ENCODE assay signal across 8 cellular contexts in the genomic region with DNA sequence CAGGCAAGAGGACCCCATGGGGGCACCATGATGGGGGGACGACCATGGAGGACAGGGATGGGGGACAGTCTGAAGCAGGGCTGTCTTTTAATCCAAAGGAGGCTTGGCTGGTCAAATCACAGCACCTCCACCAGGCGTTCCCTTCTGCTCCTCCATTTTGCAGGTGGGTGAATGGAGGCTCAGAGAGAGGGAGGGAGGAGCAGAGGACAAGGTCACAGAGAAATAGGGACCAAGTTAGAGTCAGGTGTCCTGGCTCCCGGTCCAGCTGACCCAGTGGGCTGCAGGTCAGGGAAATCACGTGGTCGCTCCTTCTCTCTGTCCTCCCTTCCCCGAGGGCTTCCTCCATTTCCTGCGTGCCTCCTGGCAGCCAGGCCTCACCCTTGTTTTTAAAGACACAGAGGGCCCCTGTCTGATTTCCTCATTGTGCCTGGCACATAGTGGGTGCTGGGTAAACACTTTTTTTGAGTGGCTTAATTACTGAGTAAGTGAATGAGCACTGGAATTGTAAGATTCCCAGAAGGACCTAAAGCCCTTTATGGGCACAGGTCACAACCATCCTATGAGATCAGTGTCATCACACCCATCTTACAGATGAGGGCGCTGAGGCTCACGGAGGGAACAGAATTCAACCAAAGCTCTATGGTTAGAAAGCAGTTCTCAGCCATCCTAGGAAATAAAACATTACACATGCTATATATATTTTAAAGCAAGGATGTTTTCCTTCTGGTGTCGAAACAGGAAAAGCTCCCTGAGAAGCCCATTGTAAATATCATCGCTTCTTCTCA.
DNase-seq lines count a peak whose midpoint lies in the region; ATAC-seq and TF ChIP-seq lines count a peak whose summit lies in the region.

No MANE protein-coding gene starts in this region.

- H3K9ac ChIP-seq in GM23248 (no peak overlapping the region), iPS-15b (ENCODE audit: low read depth, low read length) (no peak overlapping the region)

- in situ Hi-C loops in GM23248 (cut with MboI): loop anchor here (10.0 to 25.0 kb wide), 2 partner anchors 205 to 408 kb away; no protein-coding TSS in a partner anchor

- no peaks in the 10 kb centered on the region for H3K9me2 ChIP-seq in GM23248 (ENCODE audit: insufficient read depth)

- peak; percentile 46; the same call in 1 of the 2 replicates for TF ChIP-seq CTCF in 22Rv1 (IDR thresholded peaks at IDR 0.05)

- H3F3A ChIP-seq in GM23248 (ENCODE audit: insufficient read depth): no peaks in the 10 kb centered on the region

- H3K9me3 ChIP-seq in GM23248 (ENCODE audit: low read depth) (no peaks in the 10 kb centered on the region), iPS-15b (ENCODE audit: control insufficient read depth, insufficient read depth, low read length) (no peaks in the 10 kb centered on the region)

- H3K27ac ChIP-seq in 22Rv1 (no peak overlapping the region), GM23248 (no peak overlapping the region)

- ATAC-seq in GM18519 (IDR thresholded peaks at IDR 0.05; ENCODE audit: low FRiP score, unreplicated experiment): no peak

- DNase-seq in GM23248 (peak; percentile 35), SW480 (ENCODE audit: low spot score) (peak; percentile 26), NCI-H526 (lab: John Stamatoyannopoulos, UW) (no peak), SKM-1 (lab: John Stamatoyannopoulos, UW; ENCODE audit: unreplicated experiment) (no peak), DMS153 (lab: John Stamatoyannopoulos, UW) (no peak)

- no peak overlapping the region for H3K4me3 ChIP-seq in GM23248
- H3K4me3 ChIP-seq in iPS-15b (ENCODE audit: low read depth, low read length): peak overlapping the region; percentile 9

- H3K4me1 ChIP-seq in GM23248 (ENCODE audit: insufficient read depth) (no peaks in the 10 kb centered on the region), iPS-15b (ENCODE audit: control insufficient read depth, insufficient read depth, low read length) (peaks cover 2% of the 10 kb centered on the region)

- H4K20me1 ChIP-seq in GM23248 (ENCODE audit: insufficient read depth): no peaks in the 10 kb centered on the region

- peak overlapping the region; percentile 21; the same call in 1 of the 2 replicates for H2AFZ ChIP-seq in GM23248

- no peaks in the 10 kb centered on the region for H3K79me2 ChIP-seq in GM23248 (ENCODE audit: insufficient read depth)

- peaks cover 63% of the 10 kb centered on the region for H3K27me3 ChIP-seq in GM23248 (replicated peaks; ENCODE audit: insufficient read depth)
- H3K27me3 ChIP-seq in iPS-15b (ENCODE audit: control insufficient read depth, insufficient read depth, low read length): peaks cover 62% of the 10 kb centered on the region

- 62 to 67% methylated on average over 11 of the region's 11 CpGs for WGBS in GM23248 (ENCODE audit: low coverage in 1 of 2, low lambda C conversion rate in 2 of 2, missing lambda C conversion rate in 2 of 2), 2 experiments

- peak overlapping the region; percentile 43 for H3K4me2 ChIP-seq in GM23248 (ENCODE audit: unreplicated experiment)

- H3K36me3 ChIP-seq in GM23248 (ENCODE audit: low read depth) (no peaks in the 10 kb centered on the region), iPS-15b (ENCODE audit: control insufficient read depth, insufficient read depth, low read length) (no peaks in the 10 kb centered on the region)

Comparison
In these comparisons a context has a peak if more than half of its experiments do, and no peak if none do; other contexts are left out.
1. DNase-seq: peak in GM23248 (single experiment) and SW480 (single experiment); none in NCI-H526 (0 of 2), SKM-1 (single experiment) and DMS153 (single experiment).